ENCODE assay signal across 9 cellular contexts in genomic region chr4:138199568-138200235, GRCh38. TPM values are rescaled to one million over a fixed set of nuclear protein-coding genes. Genes with fewer than 3 reads are reported as not detected.
A peak's percentile ranks its signal among the peaks of the same experiment; 100 is the strongest.
DNase-seq lines count a peak whose midpoint lies in the region; ATAC-seq, FAIRE-seq and TF ChIP-seq lines count a peak whose summit lies in the region.
"Had no signal": no experiment of that assay in that cellular context is flagged by ENCODE, and none has a peak within 500 bp of the region (broad histone marks: within the 10 kb centered on the region; RNA-seq: fewer than 3 reads in every experiment).

No MANE protein-coding gene starts in this region.

- CTCF ChIA-PET in K562 (lab: Yijun Ruan, JAX; ENCODE audit: low intra/inter-chr PET ratio), result no interaction called here

- H4K20me1 ChIP-seq in K562 (replicated peaks; ENCODE audit: control insufficient read depth, insufficient read depth, low read length), result no peaks in the 10 kb centered on the region

- no peak overlapping the region for H3K4me3 Mint-ChIP-seq in nephron

- H3K36me3 ChIP-seq in K562 (ENCODE audit: control insufficient read depth, insufficient read depth, low read length) (peaks cover 14% of the 10 kb centered on the region), HAP-1 (replicated peaks) (0 out of 2 replicates have a peak, but pooled peaks cover 3% of the 10 kb centered on the region)

- POLR2A ChIA-PET in K562 (lab: Yijun Ruan, JAX), result no interaction called here

- H3K27me3 ChIP-seq in K562 (ENCODE audit: control insufficient read depth in 2 of 2, insufficient read depth in 2 of 2, low read length in 2 of 2) (no peaks in the 10 kb centered on the region), HAP-1 (ENCODE audit: low read depth) (no peaks in the 10 kb centered on the region)

- FAIRE-seq in K562 (lab: Jason Lieb, UNC), result peak; percentile 54
- FAIRE-seq: A204.1 had no signal

- H3K4me1 ChIP-seq in K562 (replicated peaks in 1 of 2; ENCODE audit: control insufficient read depth in 2 of 2, insufficient read depth in 2 of 2, low read length in 2 of 2), result no peaks in the 10 kb centered on the region
- peaks cover 26% of the 10 kb centered on the region for H3K4me1 ChIP-seq in HAP-1

- 83% methylated on average over 5 of the region's 5 CpGs for WGBS in K562 (ENCODE audit: insufficient coverage, low coverage, missing lambda C conversion rate)

- no peak overlapping the region for H2AFZ ChIP-seq in K562 (ENCODE audit: low read depth, low read length)

- H3K4me2 ChIP-seq in K562 (ENCODE audit: insufficient read depth, low read length), result no peak overlapping the region

- BruUV-seq in K562 (replicated peaks; lab: Mats Ljungman, UMichigan), result no TSS peak

- H3K79me2 ChIP-seq in K562 (ENCODE audit: control insufficient read depth, insufficient read depth, low read length), result no peaks in the 10 kb centered on the region; the same call in 2 of the 3 replicates

- H3K27ac ChIP-seq in K562 (ENCODE audit: extremely low read depth, low read depth, low read length), result no peak overlapping the region

- H3K27ac Mint-ChIP-seq in nephron, result peak overlapping the region; percentile 88 to 96 (median 94)

- no peaks in the 10 kb centered on the region for H3K27me3 Mint-ChIP-seq in nephron (ENCODE audit: low read depth)

- no peaks in the 10 kb centered on the region for H3K9me3 ChIP-seq in K562 (replicated peaks; ENCODE audit: control insufficient read depth, insufficient read depth, low read depth, low read length)
- H3K9me3 ChIP-seq in HAP-1, result no peaks in the 10 kb centered on the region

- TF ChIP-seq CTCF in K562 (IDR thresholded peaks at IDR 0.05 in 2 of 3, conservative IDR thresholded peaks at IDR 0.05 in 1 of 3; ENCODE audit: insufficient read depth in 2 of 3, low read depth in 1 of 3, low read length in 3 of 3), result no peak
- no peak for TF ChIP-seq CTCF in nephron (IDR thresholded peaks at IDR 0.05; ENCODE audit: unreplicated experiment in 3 of 3)

- intact Hi-C loops in K562 (cut with micrococcal nuclease), result no loop called here

- TF ChIP-seq POLR2A in K562 (conservative IDR thresholded peaks at IDR 0.05), result no peak

- H3K9me1 ChIP-seq in K562 (ENCODE audit: control insufficient read depth, insufficient read depth, low read length), result peaks cover 3% of the 10 kb centered on the region

- no peak for TF ChIP-seq EP300 in K562 (IDR thresholded peaks at IDR 0.05; ENCODE audit: low read length)

- no peaks in the 10 kb centered on the region for H3K9me3 Mint-ChIP-seq in nephron

- in situ Hi-C loops in K562 (cut with MboI), result no loop called here
- in situ Hi-C loops in HAP-1 (cut with MboI; ENCODE audit: low sequenced_read_pairs), result no loop called here

- no peak for TF ChIP-seq RAD21 in K562 (CRISPR knock-in tag; conservative IDR thresholded peaks at IDR 0.05 in 1 of 2, IDR thresholded peaks at IDR 0.05 in 1 of 2)

- DNase-seq in NCI-H1092 treated with DMSO at 0.1 percent for 48 hours (lab: John Stamatoyannopoulos, UW), result peak; percentile 26
- DNase-seq in NCI-H1092 (lab: John Stamatoyannopoulos, UW), result no peak
- no peak for DNase-seq in K562 (ENCODE audit: extremely low read depth in 1 of 4, low spot score in 3 of 4)
- no peak for DNase-seq in SHP77 (lab: John Stamatoyannopoulos, UW)
- DNase-seq in cortex of kidney (lab: John Stamatoyannopoulos, UW), result no peak
- DNase-seq in HAP-1 (ENCODE audit: low spot score in 2 of 2), result no peak

- H3K9ac ChIP-seq in K562 (ENCODE audit: insufficient read depth in 1 of 2, low read depth in 2 of 2, low read length in 2 of 2), result no peak overlapping the region

- H3K36me3 Mint-ChIP-seq in nephron (ENCODE audit: low read depth), result no peaks in the 10 kb centered on the region

- peaks cover 12% of the 10 kb centered on the region for H3K4me1 Mint-ChIP-seq in nephron

- no peak overlapping the region for H3K4me3 ChIP-seq in K562
- no peak overlapping the region for H3K4me3 ChIP-seq in HAP-1

- ATAC-seq in HG03159 (IDR thresholded peaks at IDR 0.05; ENCODE audit: unreplicated experiment), result peak; percentile 84
- peak; percentile 38 for ATAC-seq in K562

TF ChIP-seq in K562, 482 proteins besides CTCF, POLR2A, EP300 and RAD21:
- TF ChIP-seq RBM14 (IDR thresholded peaks at IDR 0.05; ENCODE audit: borderline replicate concordance, insufficient read depth, low read depth, low read length), result no peak
- no peak for TF ChIP-seq ZFP36 (IDR thresholded peaks at IDR 0.05; ENCODE audit: low read depth, low read length, partially characterized antibody)
- no peak for TF ChIP-seq SMAD3 (CRISPR knock-in tag; conservative IDR thresholded peaks at IDR 0.05)
- no peak for TF ChIP-seq ZNF398 (CRISPR knock-in tag; IDR thresholded peaks at IDR 0.05)
- no peak for TF ChIP-seq KLF10 (CRISPR knock-in tag; IDR thresholded peaks at IDR 0.05)
- TF ChIP-seq GATAD2B (IDR thresholded peaks at IDR 0.05; ENCODE audit: borderline replicate concordance), result no peak
- no peak for TF ChIP-seq ATF3 (IDR thresholded peaks at IDR 0.05)
- no peak for TF ChIP-seq ATF3 (CRISPR knock-in tag; conservative IDR thresholded peaks at IDR 0.05)
- TF ChIP-seq DEAF1 (CRISPR knock-in tag; IDR thresholded peaks at IDR 0.05), result no peak
- TF ChIP-seq FOXJ3 (CRISPR knock-in tag; IDR thresholded peaks at IDR 0.05), result no peak
- no peak for TF ChIP-seq USF1 (CRISPR knock-in tag; IDR thresholded peaks at IDR 0.05)
- TF ChIP-seq HDAC3 (IDR thresholded peaks at IDR 0.05; ENCODE audit: borderline replicate concordance, partially characterized antibody), result no peak
- no peak for TF ChIP-seq CHD4 (IDR thresholded peaks at IDR 0.05; ENCODE audit: insufficient read depth, insufficient replicate concordance, low read depth, low read length, poor library complexity, severe bottlenecking)
- no peak for TF ChIP-seq ZNF133 (CRISPR knock-in tag; IDR thresholded peaks at IDR 0.05)

RNA-seq across cellular contexts. Expression of gene SLC7A11, which starts 42.4 kb away (rescaled TPM):
- total RNA-seq in K562 (2011; cell fraction: chromatin; rRNA removed; ENCODE audit: low replicate concordance), result 27.5 and 76.5 TPM in 2 replicates
- total RNA-seq in K562 (2011; cell fraction: nucleolus; rRNA removed), result 16.5 and 25.1 TPM in 2 replicates
- total RNA-seq in K562 (2011; cell fraction: nucleoplasm; rRNA removed), result 48.4 and 73.4 TPM in 2 replicates
- total RNA-seq in K562 (2014; rRNA removed), result 13.0 and 13.1 TPM in 2 replicates
- 26.1 and 37.6 TPM in 2 replicates for total RNA-seq in K562 (2014; rRNA removed; fragmentation: Illumina TruSeq; extraction: Trizol)
- 3.5 and 4.5 TPM in 2 replicates for total RNA-seq in K562 (2015; rRNA removed; fragmentation: Illumina TruSeq; extraction: Trizol)
- total RNA-seq in K562 (2021), result 13.1 and 15.4 TPM in 2 replicates
- 13.9 and 18.6 TPM in 2 replicates for polyA plus RNA-seq in K562 (2011; rRNA removed)
- polyA plus RNA-seq in K562 (2011; cell fraction: cytosol; rRNA removed), result 2.3 and 9.1 TPM in 2 replicates
- 9.7 and 19.0 TPM in 2 replicates for polyA plus RNA-seq in K562 (2011; cell fraction: nucleus; rRNA removed)
- 4.8 and 19.7 TPM in 2 replicates for polyA plus RNA-seq in K562 (2012)
- polyA plus RNA-seq in K562 (2014; fragmentation: Illumina TruSeq; extraction: Trizol), result 16.4 and 16.5 TPM in 2 replicates
- 1 to 10 TPM; 4.7 to 9.1 TPM for polyA plus RNA-seq in K562 (2014; fragmentation: Nextera tagmentation; extraction: Ambion mirVana)
- 11.5 and 13.5 TPM in 2 replicates for polyA plus RNA-seq in K562 (2014; rRNA removed)
- 25.7 and 42.3 TPM in 2 replicates for polyA minus RNA-seq in K562 (2011; rRNA and poly(A)+ RNA removed)
- 11.0 and 17.2 TPM in 2 replicates for polyA minus RNA-seq in K562 (2011; cell fraction: cytosol; rRNA and poly(A)+ RNA removed)
- 18.3 and 53.0 TPM in 2 replicates for polyA minus RNA-seq in K562 (2011; cell fraction: nucleus; rRNA and poly(A)+ RNA removed)
